In genomic region chr11:114061053-114062049, GRCh38 we compare ENCODE assay signal across 8 cellular contexts. TPM values are rescaled to one million over a fixed set of nuclear protein-coding genes. Genes with fewer than 3 reads are reported as not detected.
A peak's percentile ranks its signal among the peaks of the same experiment; 100 is the strongest.
DNase-seq lines count a peak whose midpoint lies in the region; ATAC-seq and TF ChIP-seq lines count a peak whose summit lies in the region.

No MANE protein-coding gene starts in this region.

- no peak overlapping the region for H2BK12ac ChIP-seq in H9 (ENCODE audit: insufficient read length, low read depth, low read length)

- H3K27me3 Mint-ChIP-seq in H9 (ENCODE audit: low read depth), result peaks cover 99% of the 10 kb centered on the region

- H2BK120ac ChIP-seq in H9 (ENCODE audit: low read depth, low read length, poor library complexity, severe bottlenecking), result no peak overlapping the region

- WGBS in H9 (ENCODE audit: extremely low coverage, insufficient read length, low lambda C conversion rate), result no CpG with 5 or more reads among the region's 52 CpGs
- 6 to 21% (median 8%) methylated on average over 13 to 52 of the region's 52 CpGs for WGBS in adrenal gland, 4 donors
- WGBS in iPS DF 6.9 (ENCODE audit: insufficient coverage, insufficient read length), result no CpG with 5 or more reads among the region's 52 CpGs

- H3K9me3 ChIP-seq in H9 (ENCODE audit: control insufficient read depth, low read depth, low read length) (no peaks in the 10 kb centered on the region), adrenal gland (replicated peaks in 1 of 3) (no peaks in the 10 kb centered on the region), iPS DF 6.9 (ENCODE audit: control insufficient read depth, insufficient read depth, low read length) (no peaks in the 10 kb centered on the region)

- TF ChIP-seq CTCF in 22Rv1 (IDR thresholded peaks at IDR 0.05) (no peak), H9 (conservative IDR thresholded peaks at IDR 0.05) (no peak), adrenal gland (IDR thresholded peaks at IDR 0.05) (no peak)

- H3K23me2 ChIP-seq in H9 (ENCODE audit: insufficient read length, low read depth, low read length, poor library complexity, severe bottlenecking), result peaks cover 17% of the 10 kb centered on the region

- no peak overlapping the region for H3K27ac Mint-ChIP-seq in H9

- H3K27ac ChIP-seq in 22Rv1, result peak overlapping the region; percentile 85
- H3K27ac ChIP-seq in H9 (ENCODE audit: insufficient read length, low read depth, low read length), result no peak overlapping the region
- H3K27ac ChIP-seq in adrenal gland, result peak overlapping the region; percentile 78 to 99 (median 93)
- no peak overlapping the region for H3K27ac ChIP-seq in iPS DF 6.9 (ENCODE audit: low read length)

- no peak overlapping the region for H3K56ac ChIP-seq in H9 (ENCODE audit: insufficient read length, low read depth, low read length)

- H2AK5ac ChIP-seq in H9 (ENCODE audit: insufficient read length, low read length), result no peak overlapping the region

- DNase-seq in H9, result no peak
- DNase-seq in adrenal gland, result peak in 6 of 7 donors; percentile 56 to 79 (median 60)
- DNase-seq in iPS DF 6.9 (ENCODE audit: low read depth, low spot score), result no peak
- no peak for DNase-seq in skeletal muscle cell (ENCODE audit: low read depth)
- no peak for DNase-seq in hepatic stellate cell (ENCODE audit: low spot score)
- no peak for DNase-seq in kidney tubule cell (ENCODE audit: low spot score)

- peak overlapping the region; percentile 62 for H3K4me2 ChIP-seq in H9 (ENCODE audit: insufficient read depth, insufficient read length, low read length)

- no peak overlapping the region for H3K18ac ChIP-seq in H9 (ENCODE audit: insufficient read length, low read depth, low read length)

- TF ChIP-seq POLR2A in adrenal gland (IDR thresholded peaks at IDR 0.05), result peak in 1 of 2 donors; percentile 67

- no peak overlapping the region for H3K4ac ChIP-seq in H9 (ENCODE audit: low read depth, low read length)

- H2BK20ac ChIP-seq in H9 (ENCODE audit: low read depth, low read length, poor library complexity, severe bottlenecking), result no peak overlapping the region

- intact Hi-C loops in adrenal gland (cut with DNase I), result loop anchor here (5.0 kb wide), 2 partner anchors 106 to 121 kb away; no protein-coding TSS in a partner anchor

- ATAC-seq in GM21576 (IDR thresholded peaks at IDR 0.05; ENCODE audit: unreplicated experiment), result no peak

- H3K79me2 ChIP-seq in H9 (ENCODE audit: insufficient read depth, low read length), result no peaks in the 10 kb centered on the region

- no peak overlapping the region for H4K91ac ChIP-seq in H9 (ENCODE audit: insufficient read length, low read depth, low read length)

- no peak overlapping the region for H4K8ac ChIP-seq in H9 (replicated peaks; ENCODE audit: insufficient read length, low read depth, low read length)

- H3K36me3 ChIP-seq in adrenal gland (replicated peaks in 1 of 2), result peaks cover 0 to 34% of the 10 kb centered on the region in 2 donors
- no peaks in the 10 kb centered on the region for H3K36me3 ChIP-seq in iPS DF 6.9 (ENCODE audit: control insufficient read depth, insufficient read depth, low read length)

- H4K5ac ChIP-seq in H9 (ENCODE audit: insufficient read length, low read depth, low read length), result no peak overlapping the region

- H3K4me3 ChIP-seq in adrenal gland (peak overlapping the region; percentile 74 to 100 (median 82)), iPS DF 6.9 (ENCODE audit: low read length) (peak overlapping the region; percentile 63; the same call in 1 of the 2 replicates), skeletal muscle cell (ENCODE audit: low read depth, low read length) (peak overlapping the region; percentile 89)

- H3K36me3 Mint-ChIP-seq in H9 (ENCODE audit: insufficient read depth in 1 of 3, low read depth in 3 of 3), result no peaks in the 10 kb centered on the region

- no peak overlapping the region for H2BK5ac ChIP-seq in H9 (ENCODE audit: insufficient read length, low read length)

- peak overlapping the region; percentile 77 to 90 for H3K4me3 Mint-ChIP-seq in H9

- peaks cover 18 to 33% of the 10 kb centered on the region in 2 experiments for H3K4me1 Mint-ChIP-seq in H9

- H3K9ac ChIP-seq in H9 (ENCODE audit: extremely low read depth, insufficient read length, low read length), result no peak overlapping the region

- no peaks in the 10 kb centered on the region for H4K20me1 ChIP-seq in H9 (ENCODE audit: control insufficient read depth, insufficient read depth, insufficient read length)

- H2AFZ ChIP-seq in H9 (ENCODE audit: low read length), result no peak overlapping the region

- H3K4me1 ChIP-seq in H9 (ENCODE audit: insufficient read depth, low read length) (no peaks in the 10 kb centered on the region), adrenal gland (replicated peaks in 1 of 2) (peaks cover 47 to 76% of the 10 kb centered on the region in 2 donors), iPS DF 6.9 (ENCODE audit: control insufficient read depth, insufficient read depth, low read length) (peaks cover 2% of the 10 kb centered on the region; the same call in 1 of the 2 replicates)

- no peaks in the 10 kb centered on the region for H3K79me1 ChIP-seq in H9 (ENCODE audit: insufficient read depth, low read depth, low read length, poor library complexity, severe bottlenecking)

- H3K14ac ChIP-seq in H9 (ENCODE audit: insufficient read depth, low read length), result peak overlapping the region; percentile 60; the same call in 1 of the 2 replicates

- H3K27me3 ChIP-seq in H9 (ENCODE audit: insufficient read depth, low read length), result peaks cover 63% of the 10 kb centered on the region
- no peaks in the 10 kb centered on the region for H3K27me3 ChIP-seq in adrenal gland
- peaks cover 55% of the 10 kb centered on the region for H3K27me3 ChIP-seq in iPS DF 6.9 (ENCODE audit: control insufficient read depth, insufficient read depth, low read length)

- no peak overlapping the region for H3T11ph ChIP-seq in H9 (ENCODE audit: low read length)

- no peak overlapping the region for H3K23ac ChIP-seq in H9 (ENCODE audit: insufficient read length, low read depth, low read length)

- H2BK15ac ChIP-seq in H9 (ENCODE audit: low read depth, low read length), result no peak overlapping the region

- H3K9me3 Mint-ChIP-seq in H9, result no peaks in the 10 kb centered on the region

RNA-seq across cellular contexts. Expression of gene ZBTB16, which starts 1.8 kb away (rescaled TPM):
- not detected in 2 replicates for total RNA-seq in H9 (2021)
- 100 to 1,000 TPM in 1 of 8 donors, 10 to 100 TPM in 7; 25.3 to 119 (median 68.6) TPM for total RNA-seq in adrenal gland
- polyA plus RNA-seq in adrenal gland, result 10 to 100 TPM; 16.0 to 36.0 (median 16.0) TPM

Comparison
In these comparisons a context has a peak if more than half of its experiments do, and no peak if none do; other contexts are left out.
1. H3K27ac ChIP-seq: peak in 22Rv1 (single experiment) and adrenal gland (5 of 5); none in H9 (single experiment) and iPS DF 6.9 (single experiment).
2. DNase-seq: peak in adrenal gland (6 of 7); none in H9 (single experiment), iPS DF 6.9 (single experiment), skeletal muscle cell (single experiment), hepatic stellate cell (single experiment) and kidney tubule cell (single experiment).
3. RNA of gene ZBTB16, which starts 1.8 kb away (total RNA-seq): 25.3 to 119 TPM in adrenal gland; not detected in H9; every median in the first group is over 10 times any median in the second.
4. Peak in every context shown above with its lines, with median percentiles within 50 percentile points of each other: H3K4me3 ChIP-seq.